In the genomic region with DNA sequence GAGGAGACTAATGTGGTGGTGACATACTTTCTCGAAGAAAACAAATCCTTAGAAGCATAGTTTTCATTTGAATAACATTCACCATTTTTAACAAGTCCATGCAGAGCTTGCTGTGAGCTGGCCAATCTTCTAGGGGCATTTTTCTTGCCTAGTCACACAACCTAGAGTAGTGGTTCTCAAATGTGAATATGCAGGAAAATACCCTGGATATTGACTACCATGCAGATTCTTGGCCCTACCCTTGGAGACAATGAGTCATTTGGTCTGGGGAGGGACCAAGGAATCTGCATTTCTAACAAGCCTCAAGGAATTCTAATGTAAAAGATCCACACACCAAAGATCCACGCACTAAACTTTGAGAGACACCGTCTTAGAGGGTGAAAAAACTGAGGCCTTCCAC, we compare ENCODE assay signal across 2 cellular contexts.
TF ChIP-seq lines count a peak whose summit lies in the region.

No MANE protein-coding gene starts in this region.

TF ChIP-seq in IMR-90, 13 proteins besides CTCF, POLR2A, EP300 and RAD21 (continued from another document):
- TF ChIP-seq, protein P1, sequence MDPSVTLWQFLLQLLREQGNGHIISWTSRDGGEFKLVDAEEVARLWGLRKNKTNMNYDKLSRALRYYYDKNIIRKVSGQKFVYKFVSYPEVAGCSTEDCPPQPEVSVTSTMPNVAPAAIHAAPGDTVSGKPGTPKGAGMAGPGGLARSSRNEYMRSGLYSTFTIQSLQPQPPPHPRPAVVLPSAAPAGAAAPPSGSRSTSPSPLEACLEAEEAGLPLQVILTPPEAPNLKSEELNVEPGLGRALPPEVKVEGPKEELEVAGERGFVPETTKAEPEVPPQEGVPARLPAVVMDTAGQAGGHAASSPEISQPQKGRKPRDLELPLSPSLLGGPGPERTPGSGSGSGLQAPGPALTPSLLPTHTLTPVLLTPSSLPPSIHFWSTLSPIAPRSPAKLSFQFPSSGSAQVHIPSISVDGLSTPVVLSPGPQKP (IDR thresholded peaks at IDR 0.05; ENCODE audit: borderline replicate concordance, low read depth, low read length) = no peak
- TF ChIP-seq MXI1 (IDR thresholded peaks at IDR 0.05; ENCODE audit: borderline replicate concordance, low read depth, low read length) = no peak
- no peak for TF ChIP-seq FOS (IDR thresholded peaks at IDR 0.05; ENCODE audit: low read depth, low read length)
- TF ChIP-seq SMC3 (IDR thresholded peaks at IDR 0.05; ENCODE audit: low read depth, low read length) = no peak
- no peak for TF ChIP-seq BHLHE40 (IDR thresholded peaks at IDR 0.05; ENCODE audit: low read depth, low read length)
- no peak for TF ChIP-seq CHD1 (IDR thresholded peaks at IDR 0.05; ENCODE audit: low read depth, low read length)
- no peak for TF ChIP-seq MAZ (IDR thresholded peaks at IDR 0.05; ENCODE audit: borderline replicate concordance, low read depth, low read length)
- TF ChIP-seq USF2 (IDR thresholded peaks at IDR 0.05; ENCODE audit: low read depth, low read length) = no peak
- TF ChIP-seq MAFK (IDR thresholded peaks at IDR 0.05; ENCODE audit: low read depth, low read length) = no peak
- TF ChIP-seq RFX5 (IDR thresholded peaks at IDR 0.05; ENCODE audit: low read depth, low read length) = no peak

TF ChIP-seq in HEK293T, 16 proteins besides CTCF, POLR2A, EP300 and RAD21 (continued from another document):
- TF ChIP-seq PKNOX1 (IDR thresholded peaks at IDR 0.05) (no peak), SP1 (IDR thresholded peaks at IDR 0.05) (no peak), FOXA1 (IDR thresholded peaks at IDR 0.05) (no peak), CTBP1 (IDR thresholded peaks at IDR 0.05; ENCODE audit: borderline replicate concordance) (no peak), FOXM1 (IDR thresholded peaks at IDR 0.05; ENCODE audit: borderline replicate concordance) (no peak)
